Comparison of ENCODE assay signal across 8 cellular contexts in the genomic region with DNA sequence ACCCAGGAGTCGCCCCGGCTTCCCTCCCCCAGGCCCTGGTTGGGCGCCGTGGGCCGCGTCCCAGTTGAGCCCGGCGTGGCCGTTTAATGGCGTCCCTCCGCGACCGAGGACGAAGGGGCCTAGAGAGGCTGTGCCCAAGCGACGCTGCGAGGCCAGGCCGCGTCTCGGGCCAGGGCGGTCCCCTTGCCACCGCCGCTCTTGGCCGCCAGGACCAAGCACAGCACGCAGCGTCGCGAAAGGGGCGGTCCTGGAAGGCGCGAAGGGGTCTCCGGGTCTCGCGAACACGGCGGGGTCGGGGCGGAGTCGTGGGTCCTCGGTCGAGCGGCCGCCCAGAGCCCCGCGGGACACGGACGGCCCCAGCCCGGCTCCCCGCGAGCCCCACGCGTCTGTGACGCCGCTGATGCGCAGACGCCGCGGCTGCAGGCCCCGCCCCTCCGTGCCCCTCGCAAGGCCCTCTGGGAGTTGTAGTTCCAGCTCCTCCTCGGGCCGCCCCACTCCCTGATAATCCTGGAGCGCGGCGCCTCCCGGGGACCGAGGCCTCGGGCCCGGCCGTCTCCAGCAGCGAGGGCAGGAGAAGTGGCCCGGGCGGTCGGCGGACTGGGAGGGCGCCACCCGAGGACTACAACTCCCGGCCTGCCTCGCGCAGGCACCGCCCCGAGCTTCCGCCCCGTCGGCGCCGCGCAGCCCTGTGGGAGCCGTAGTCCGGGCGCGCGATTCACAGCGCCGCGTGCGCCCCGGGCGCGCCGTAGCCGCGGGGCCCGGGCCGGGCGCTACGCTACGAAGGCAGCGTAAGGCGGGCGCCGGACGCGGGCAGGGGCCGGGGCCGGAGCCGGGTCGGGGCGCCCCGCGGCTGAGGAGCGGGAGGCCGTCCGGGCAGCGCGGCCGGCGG. TPM values are rescaled to one million over a fixed set of nuclear protein-coding genes. Genes with fewer than 3 reads are reported as not detected.
DNase-seq lines count a peak whose midpoint lies in the region; ATAC-seq and TF ChIP-seq lines count a peak whose summit lies in the region.

Gene CAPN15, plus strand, starts transcription at position 698 of the 889 bp plus-strand sequence. CDS start 19,127 bp downstream, outside the sequence.

- peak; percentile 82 for DNase-seq in DMS79 (lab: John Stamatoyannopoulos, UW)
- peak; percentile 94 for DNase-seq in RPMI8226
- DNase-seq in activated T-helper 1 cell treated with anti-CD3 and anti-CD28 coated beads, Interleukin-2, amount 50 U/mL, for 16 hours (ENCODE audit: low read depth in 1 of 2, low spot score in 1 of 2): peak; percentile 69 to 78
- peak; percentile 83 to 86 for DNase-seq in fibroblast of lung (ENCODE audit: low read depth in 2 of 2)
- DNase-seq in natural killer cell: peak; percentile 86
- DNase-seq in stimulated activated naive CD4-positive, alpha-beta T cell treated with Interleukin-2 at 50 U/mL for 16 hours (lab: John Stamatoyannopoulos, UW): peak; percentile 86

- H3K27ac ChIP-seq in KOPT-K1 (ENCODE audit: low read depth, low read length, poor library complexity, severe bottlenecking) (peak within 1 kb of the TSS; percentile 82), fibroblast of lung (ENCODE audit: insufficient read depth, low read length) (peak within 1 kb of the TSS; percentile 90)

- peak within 1 kb of the TSS; percentile 92 for H3K9ac ChIP-seq in fibroblast of lung (ENCODE audit: insufficient read depth, low read length)

- H3K36me3 Mint-ChIP-seq in natural killer cell: no peaks in the 10 kb centered on the region

- H2AFZ ChIP-seq in fibroblast of lung (ENCODE audit: low read length): peak within 1 kb of the TSS; percentile 53

- H3K4me1 Mint-ChIP-seq in natural killer cell: peaks cover 24 to 38% of the 10 kb centered on the region in 2 donors

- peaks cover 54% of the 10 kb centered on the region for H3K79me2 ChIP-seq in fibroblast of lung (ENCODE audit: control insufficient read depth, insufficient read depth, low read length)

- H4K20me1 ChIP-seq in fibroblast of lung (ENCODE audit: control insufficient read depth, extremely low read depth, insufficient read depth, low read length): no peaks in the 10 kb centered on the region

- no peaks in the 10 kb centered on the region for H3K27me3 Mint-ChIP-seq in natural killer cell (ENCODE audit: low read depth in 2 of 2)

- H3K4me3 ChIP-seq in fibroblast of lung (replicated peaks in 1 of 4; ENCODE audit: control extremely low read depth in 1 of 4, insufficient read depth in 1 of 4, low read depth in 3 of 4, low read length in 4 of 4): peak within 1 kb of the TSS; percentile 70 to 91 (median 86)

- H3K9me3 ChIP-seq in KOPT-K1 (ENCODE audit: insufficient read depth, low read length, poor library complexity, severe bottlenecking) (no peaks in the 10 kb centered on the region), fibroblast of lung (ENCODE audit: control insufficient read depth, insufficient read depth, low read depth, low read length) (no peaks in the 10 kb centered on the region)

- ATAC-seq in GM21786 (IDR thresholded peaks at IDR 0.05; ENCODE audit: unreplicated experiment): peak; percentile 63
- ATAC-seq in natural killer cell: peak; percentile 76 to 91 (median 81)

- H3K9me3 Mint-ChIP-seq in natural killer cell: no peaks in the 10 kb centered on the region

- peak within 1 kb of the TSS; percentile 98 for H3K4me2 ChIP-seq in fibroblast of lung (ENCODE audit: extremely low read depth, insufficient read depth, low read length)

- intact Hi-C loops in natural killer cell (cut with micrococcal nuclease): loop anchor here (1.0 to 2.0 kb wide), 2 partner anchors 62 to 134 kb away; no protein-coding TSS in a partner anchor

- H3K36me3 ChIP-seq in KOPT-K1 (ENCODE audit: insufficient read depth, low read length) (peaks cover 20% of the 10 kb centered on the region; the same call in 1 of the 2 replicates), fibroblast of lung (ENCODE audit: control insufficient read depth, insufficient read depth, low read length) (peaks cover 6% of the 10 kb centered on the region)

- TF ChIP-seq CTCF in fibroblast of lung (conservative IDR thresholded peaks at IDR 0.05 in 1 of 2, IDR thresholded peaks at IDR 0.05 in 1 of 2; ENCODE audit: low read depth in 1 of 2, low read length in 2 of 2) (no peak), natural killer cell (IDR thresholded peaks at IDR 0.05) (no peak)

- H3K27ac Mint-ChIP-seq in natural killer cell: peak within 1 kb of the TSS; percentile 89 to 90

- peaks cover 14% of the 10 kb centered on the region for H3K4me1 ChIP-seq in fibroblast of lung (ENCODE audit: control insufficient read depth, extremely low read depth, insufficient read depth, low read length)

- H3K4me3 Mint-ChIP-seq in natural killer cell: peak within 1 kb of the TSS; percentile 95

- H3K27me3 ChIP-seq in fibroblast of lung (ENCODE audit: control insufficient read depth, insufficient read depth, low read length): no peaks in the 10 kb centered on the region

RNA-seq across cellular contexts. Expression of gene CAPN15, which starts in this region (rescaled TPM):
- total RNA-seq in fibroblast of lung: 16.4 and 21.3 TPM in 2 replicates
- polyA plus RNA-seq in fibroblast of lung: 4.1 and 7.8 TPM in 2 replicates
- 11.5 and 21.2 TPM in 2 replicates for polyA plus RNA-seq in fibroblast of lung (2012)
- 9.6 and 15.3 TPM in 2 replicates for polyA minus RNA-seq in fibroblast of lung (ENCODE audit: low replicate concordance)
- total RNA-seq in natural killer cell: 100 to 1,000 TPM; 151 to 275 (median 186) TPM

Comparison
In these comparisons a context has a peak if more than half of its experiments do, and no peak if none do; other contexts are left out.
1. Peak in every context shown above with its lines: DNase-seq, ATAC-seq, H3K4me3 ChIP-seq and H3K27ac ChIP-seq.